Comparison of ENCODE assay signal across 1 cellular context in the genomic region with DNA sequence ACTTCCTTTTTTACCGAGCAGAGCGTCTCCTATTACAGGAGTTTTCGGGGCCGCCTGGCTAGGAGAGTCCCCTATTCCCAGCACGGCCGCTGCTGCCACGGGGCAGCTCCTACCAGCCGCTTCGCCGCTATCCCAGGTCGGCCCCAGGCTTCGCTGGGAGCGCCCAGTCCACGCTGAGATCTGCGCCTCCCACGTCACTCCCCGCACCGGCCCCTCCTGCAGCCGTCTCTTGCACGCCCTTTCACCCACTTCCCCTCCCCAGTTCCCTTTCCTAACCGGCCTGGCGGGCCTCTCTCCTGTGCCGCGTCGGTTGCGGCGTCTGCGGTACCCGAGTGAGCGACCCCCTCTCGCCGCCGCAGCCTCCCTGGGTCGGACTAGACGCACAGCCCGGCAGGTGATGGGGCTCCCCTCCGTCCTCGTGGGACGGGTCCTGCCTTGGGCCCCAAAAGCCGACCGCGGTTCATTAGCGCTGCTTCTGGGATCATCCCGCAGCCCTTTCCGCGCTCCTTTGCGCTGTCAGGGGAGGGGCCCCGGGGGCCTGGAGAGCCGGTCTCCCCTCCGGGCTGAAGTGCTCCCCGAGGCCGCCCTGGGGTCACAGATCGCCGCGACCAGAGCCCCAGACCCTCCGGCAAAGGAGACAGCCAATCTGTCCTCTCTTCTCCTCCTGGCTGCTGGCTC.
TF ChIP-seq lines count a peak whose summit lies in the region.

No MANE protein-coding gene starts in this region.

TF ChIP-seq in HepG2, 621 proteins besides CTCF, POLR2A, EP300 and RAD21 (continued from another document and continues in another):
- TF ChIP-seq SNAI1 (CRISPR knock-in tag; IDR thresholded peaks at IDR 0.05; ENCODE audit: borderline replicate concordance) = no peak
- TF ChIP-seq, protein P1, sequence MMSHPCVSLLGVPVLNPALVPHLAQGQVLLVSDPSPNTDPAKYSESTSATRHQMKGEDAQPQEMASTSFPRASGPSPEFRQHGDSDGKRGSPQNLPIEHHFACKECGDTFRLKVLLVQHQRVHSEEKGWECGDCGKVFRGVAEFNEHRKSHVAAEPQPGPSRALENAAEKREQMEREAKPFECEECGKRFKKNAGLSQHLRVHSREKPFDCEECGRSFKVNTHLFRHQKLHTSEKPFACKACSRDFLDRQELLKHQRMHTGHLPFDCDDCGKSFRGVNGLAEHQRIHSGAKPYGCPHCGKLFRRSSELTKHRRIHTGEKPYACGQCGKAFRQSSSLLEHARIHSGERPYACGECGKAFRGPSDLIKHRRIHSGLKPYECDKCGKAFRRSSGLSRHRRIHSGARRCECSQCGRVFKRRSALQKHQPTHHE (CRISPR knock-in tag; IDR thresholded peaks at IDR 0.05; ENCODE audit: borderline replicate concordance) = no peak
- TF ChIP-seq ZC3H13 (CRISPR knock-in tag; IDR thresholded peaks at IDR 0.05) = peak; percentile 72
- TF ChIP-seq DMAP1 (CRISPR knock-in tag; IDR thresholded peaks at IDR 0.05) = no peak
- TF ChIP-seq CBX1 (IDR thresholded peaks at IDR 0.05; ENCODE audit: low read depth) = no peak
- no peak for TF ChIP-seq CCDC6 (CRISPR knock-in tag; IDR thresholded peaks at IDR 0.05)
- TF ChIP-seq KDM6A (CRISPR knock-in tag; IDR thresholded peaks at IDR 0.05; ENCODE audit: low read depth) = no peak
- peak; percentile 69 for TF ChIP-seq THAP9 (CRISPR knock-in tag; IDR thresholded peaks at IDR 0.05; ENCODE audit: borderline replicate concordance)
- peak; percentile 33 for TF ChIP-seq GATAD2A (CRISPR knock-in tag; IDR thresholded peaks at IDR 0.05)
- no peak for TF ChIP-seq NBN (conservative IDR thresholded peaks at IDR 0.05)
- TF ChIP-seq PITX1 (CRISPR knock-in tag; IDR thresholded peaks at IDR 0.05) = no peak
- TF ChIP-seq AHR (CRISPR knock-in tag; IDR thresholded peaks at IDR 0.05) = no peak
- no peak for TF ChIP-seq NFYB (CRISPR knock-in tag; IDR thresholded peaks at IDR 0.05)
- TF ChIP-seq NKX3-1 (CRISPR knock-in tag; IDR thresholded peaks at IDR 0.05) = no peak
- TF ChIP-seq ZBTB37 (CRISPR knock-in tag; IDR thresholded peaks at IDR 0.05) = no peak
- TF ChIP-seq, protein P2, sequence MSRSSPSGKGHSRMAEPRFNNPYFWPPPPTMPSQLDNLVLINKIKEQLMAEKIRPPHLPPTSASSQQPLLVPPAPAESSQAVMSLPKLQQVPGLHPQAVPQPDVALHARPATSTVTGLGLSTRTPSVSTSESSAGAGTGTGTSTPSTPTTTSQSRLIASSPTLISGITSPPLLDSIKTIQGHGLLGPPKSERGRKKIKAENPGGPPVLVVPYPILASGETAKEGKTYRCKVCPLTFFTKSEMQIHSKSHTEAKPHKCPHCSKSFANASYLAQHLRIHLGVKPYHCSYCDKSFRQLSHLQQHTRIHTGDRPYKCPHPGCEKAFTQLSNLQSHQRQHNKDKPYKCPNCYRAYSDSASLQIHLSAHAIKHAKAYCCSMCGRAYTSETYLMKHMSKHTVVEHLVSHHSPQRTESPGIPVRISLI (CRISPR knock-in tag; IDR thresholded peaks at IDR 0.05; ENCODE audit: borderline replicate concordance) = 0 out of 2 replicates have a peak, but pooled peaks have one; percentile 18
- no peak for TF ChIP-seq RFX3 (CRISPR knock-in tag; IDR thresholded peaks at IDR 0.05)
- TF ChIP-seq ZNF629 (CRISPR knock-in tag; conservative IDR thresholded peaks at IDR 0.05) = no peak
- 0 out of 2 replicates have a peak, but pooled peaks have one; percentile 33 for TF ChIP-seq ZZZ3 (CRISPR knock-in tag; IDR thresholded peaks at IDR 0.05; ENCODE audit: borderline replicate concordance)
- peak; percentile 63; the same call in 1 of the 2 replicates for TF ChIP-seq ZNF891 (CRISPR knock-in tag; IDR thresholded peaks at IDR 0.05)
- TF ChIP-seq CREBL2 (CRISPR knock-in tag; IDR thresholded peaks at IDR 0.05; ENCODE audit: borderline replicate concordance) = no peak
- no peak for TF ChIP-seq SYNCRIP (IDR thresholded peaks at IDR 0.05; ENCODE audit: insufficient read depth, low read depth, low read length)
- no peak for TF ChIP-seq NFE2L2 (IDR thresholded peaks at IDR 0.05; ENCODE audit: low read length)
- peak; percentile 74; the same call in 1 of the 2 replicates for TF ChIP-seq MEIS1 (CRISPR knock-in tag; IDR thresholded peaks at IDR 0.05; ENCODE audit: borderline replicate concordance)
- TF ChIP-seq ZFP36L1 (CRISPR knock-in tag; IDR thresholded peaks at IDR 0.05) = 0 out of 2 replicates have a peak, but pooled peaks have one; percentile 45
- TF ChIP-seq ZFP90 (CRISPR knock-in tag; IDR thresholded peaks at IDR 0.05; ENCODE audit: borderline replicate concordance) = no peak; the same call in 1 of the 2 replicates
- no peak for TF ChIP-seq ZBTB3 (CRISPR knock-in tag; IDR thresholded peaks at IDR 0.05; ENCODE audit: borderline replicate concordance, low read depth)
- no peak for TF ChIP-seq GRHL1 (CRISPR knock-in tag; conservative IDR thresholded peaks at IDR 0.05)
- TF ChIP-seq CEBPB (IDR thresholded peaks at IDR 0.05; ENCODE audit: borderline replicate concordance, low read depth, low read length) = no peak
- TF ChIP-seq MED8 (CRISPR knock-in tag; IDR thresholded peaks at IDR 0.05; ENCODE audit: insufficient replicate concordance) = no peak
- TF ChIP-seq, protein P3, sequence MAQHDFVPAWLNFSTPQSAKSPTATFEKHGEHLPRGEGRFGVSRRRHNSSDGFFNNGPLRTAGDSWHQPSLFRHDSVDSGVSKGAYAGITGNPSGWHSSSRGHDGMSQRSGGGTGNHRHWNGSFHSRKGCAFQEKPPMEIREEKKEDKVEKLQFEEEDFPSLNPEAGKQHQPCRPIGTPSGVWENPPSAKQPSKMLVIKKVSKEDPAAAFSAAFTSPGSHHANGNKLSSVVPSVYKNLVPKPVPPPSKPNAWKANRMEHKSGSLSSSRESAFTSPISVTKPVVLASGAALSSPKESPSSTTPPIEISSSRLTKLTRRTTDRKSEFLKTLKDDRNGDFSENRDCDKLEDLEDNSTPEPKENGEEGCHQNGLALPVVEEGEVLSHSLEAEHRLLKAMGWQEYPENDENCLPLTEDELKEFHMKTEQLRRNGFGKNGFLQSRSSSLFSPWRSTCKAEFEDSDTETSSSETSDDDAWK (CRISPR knock-in tag; IDR thresholded peaks at IDR 0.05) = no peak
- TF ChIP-seq, protein P4, sequence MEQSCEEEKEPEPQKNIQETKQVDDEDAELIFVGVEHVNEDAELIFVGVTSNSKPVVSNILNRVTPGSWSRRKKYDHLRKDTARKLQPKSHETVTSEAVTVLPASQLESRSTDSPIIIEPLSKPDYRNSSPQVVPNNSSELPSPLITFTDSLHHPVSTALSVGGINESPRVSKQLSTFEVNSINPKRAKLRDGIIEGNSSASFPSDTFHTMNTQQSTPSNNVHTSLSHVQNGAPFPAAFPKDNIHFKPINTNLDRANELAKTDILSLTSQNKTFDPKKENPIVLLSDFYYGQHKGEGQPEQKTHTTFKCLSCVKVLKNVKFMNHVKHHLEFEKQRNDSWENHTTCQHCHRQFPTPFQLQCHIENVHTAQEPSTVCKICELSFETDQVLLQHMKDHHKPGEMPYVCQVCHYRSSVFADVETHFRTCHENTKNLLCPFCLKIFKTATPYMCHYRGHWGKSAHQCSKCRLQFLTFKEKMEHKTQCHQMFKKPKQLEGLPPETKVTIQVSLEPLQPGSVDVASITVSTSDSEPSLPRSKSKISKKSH (CRISPR knock-in tag; IDR thresholded peaks at IDR 0.05; ENCODE audit: borderline replicate concordance) = peak; percentile 73; the same call in 1 of the 2 replicates
- peak; percentile 47; the same call in 1 of the 2 replicates for TF ChIP-seq ATF1 (CRISPR knock-in tag; IDR thresholded peaks at IDR 0.05)
- TF ChIP-seq HMGA1 (CRISPR knock-in tag; conservative IDR thresholded peaks at IDR 0.05) = no peak
- TF ChIP-seq GABPA (IDR thresholded peaks at IDR 0.05; ENCODE audit: low read depth, low read length) = no peak
- 0 out of 2 replicates have a peak, but pooled peaks have one; percentile 0 for TF ChIP-seq GABPA (CRISPR knock-in tag; IDR thresholded peaks at IDR 0.05; ENCODE audit: low read depth)
- TF ChIP-seq ATAD3A (CRISPR knock-in tag; IDR thresholded peaks at IDR 0.05) = no peak
- no peak for TF ChIP-seq NR2F2 (IDR thresholded peaks at IDR 0.05; ENCODE audit: borderline replicate concordance, low read depth)
- no peak for TF ChIP-seq ARNT (IDR thresholded peaks at IDR 0.05)
- TF ChIP-seq ZBTB7B (CRISPR knock-in tag; IDR thresholded peaks at IDR 0.05) = no peak
- TF ChIP-seq, protein P5, sequence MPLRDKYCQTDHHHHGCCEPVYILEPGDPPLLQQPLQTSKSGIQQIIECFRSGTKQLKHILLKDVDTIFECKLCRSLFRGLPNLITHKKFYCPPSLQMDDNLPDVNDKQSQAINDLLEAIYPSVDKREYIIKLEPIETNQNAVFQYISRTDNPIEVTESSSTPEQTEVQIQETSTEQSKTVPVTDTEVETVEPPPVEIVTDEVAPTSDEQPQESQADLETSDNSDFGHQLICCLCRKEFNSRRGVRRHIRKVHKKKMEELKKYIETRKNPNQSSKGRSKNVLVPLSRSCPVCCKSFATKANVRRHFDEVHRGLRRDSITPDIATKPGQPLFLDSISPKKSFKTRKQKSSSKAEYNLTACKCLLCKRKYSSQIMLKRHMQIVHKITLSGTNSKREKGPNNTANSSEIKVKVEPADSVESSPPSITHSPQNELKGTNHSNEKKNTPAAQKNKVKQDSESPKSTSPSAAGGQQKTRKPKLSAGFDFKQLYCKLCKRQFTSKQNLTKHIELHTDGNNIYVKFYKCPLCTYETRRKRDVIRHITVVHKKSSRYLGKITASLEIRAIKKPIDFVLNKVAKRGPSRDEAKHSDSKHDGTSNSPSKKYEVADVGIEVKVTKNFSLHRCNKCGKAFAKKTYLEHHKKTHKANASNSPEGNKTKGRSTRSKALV (CRISPR knock-in tag; IDR thresholded peaks at IDR 0.05) = no peak
- no peak; the same call in 1 of the 2 replicates for TF ChIP-seq DR1 (CRISPR knock-in tag; IDR thresholded peaks at IDR 0.05)
- TF ChIP-seq TRIM22 (IDR thresholded peaks at IDR 0.05) = no peak
- peak; percentile 50; the same call in 1 of the 2 replicates for TF ChIP-seq ZNF670 (CRISPR knock-in tag; IDR thresholded peaks at IDR 0.05; ENCODE audit: borderline replicate concordance)
- no peak for TF ChIP-seq ZNF10 (CRISPR knock-in tag; IDR thresholded peaks at IDR 0.05; ENCODE audit: borderline replicate concordance, low read depth)
